ENCODE assay signal across 1 cellular context in genomic region chr10:100101526-100102076, GRCh38.
A peak's percentile ranks its signal among the peaks of the same experiment; 100 is the strongest.
TF ChIP-seq lines count a peak whose summit lies in the region.

No MANE protein-coding gene starts in this region.

TF ChIP-seq in HepG2, 621 proteins besides CTCF, POLR2A, EP300 and RAD21 (continued from another document and continues in another):
- peak; percentile 97 for TF ChIP-seq HOMEZ (CRISPR knock-in tag; IDR thresholded peaks at IDR 0.05; ENCODE audit: low read depth)
- TF ChIP-seq HIC2 (CRISPR knock-in tag; IDR thresholded peaks at IDR 0.05; ENCODE audit: low read depth), result peak; percentile 68; the same call in 1 of the 2 replicates
- TF ChIP-seq RBAK (CRISPR knock-in tag; IDR thresholded peaks at IDR 0.05), result no peak
- TF ChIP-seq TBP (CRISPR knock-in tag; IDR thresholded peaks at IDR 0.05), result no peak
- peak; percentile 75; the same call in 1 of the 2 replicates for TF ChIP-seq ZBTB34 (CRISPR knock-in tag; IDR thresholded peaks at IDR 0.05)
- TF ChIP-seq ZNF574 (CRISPR knock-in tag; IDR thresholded peaks at IDR 0.05), result peak; percentile 83
- no peak for TF ChIP-seq ATF5 (CRISPR knock-in tag; IDR thresholded peaks at IDR 0.05; ENCODE audit: low read depth)
- TF ChIP-seq NRL (CRISPR knock-in tag; IDR thresholded peaks at IDR 0.05; ENCODE audit: borderline replicate concordance), result no peak
- no peak; the same call in 1 of the 2 replicates for TF ChIP-seq KDM5A (IDR thresholded peaks at IDR 0.05; ENCODE audit: borderline replicate concordance, low read length)
- TF ChIP-seq SPEN (CRISPR knock-in tag; IDR thresholded peaks at IDR 0.05; ENCODE audit: low read depth), result peak; percentile 74; the same call in 1 of the 2 replicates
- no peak for TF ChIP-seq GTF2F1 (IDR thresholded peaks at IDR 0.05; ENCODE audit: low read length)
- TF ChIP-seq ZFAT (CRISPR knock-in tag; conservative IDR thresholded peaks at IDR 0.05), result no peak
- TF ChIP-seq ZNF232 (CRISPR knock-in tag; IDR thresholded peaks at IDR 0.05; ENCODE audit: borderline replicate concordance), result peak; percentile 78; the same call in 1 of the 2 replicates
- TF ChIP-seq HDAC1 (CRISPR knock-in tag; IDR thresholded peaks at IDR 0.05), result peak; percentile 87
- TF ChIP-seq MYC (CRISPR knock-in tag; IDR thresholded peaks at IDR 0.05; ENCODE audit: borderline replicate concordance), result peak; percentile 86
- no peak for TF ChIP-seq ZNF891 (CRISPR knock-in tag; IDR thresholded peaks at IDR 0.05)
- TF ChIP-seq ZNF691 (CRISPR knock-in tag; IDR thresholded peaks at IDR 0.05; ENCODE audit: borderline replicate concordance, low read depth), result no peak
- TF ChIP-seq KMT2B (CRISPR knock-in tag; IDR thresholded peaks at IDR 0.05), result peak; percentile 78
- TF ChIP-seq ZKSCAN1 (IDR thresholded peaks at IDR 0.05; ENCODE audit: low read length), result no peak
- TF ChIP-seq HMG20A (CRISPR knock-in tag; IDR thresholded peaks at IDR 0.05; ENCODE audit: borderline replicate concordance), result peak; percentile 92
- TF ChIP-seq PRDM4 (CRISPR knock-in tag; IDR thresholded peaks at IDR 0.05; ENCODE audit: borderline replicate concordance), result no peak
- TF ChIP-seq SRSF9 (IDR thresholded peaks at IDR 0.05; ENCODE audit: borderline replicate concordance, insufficient read depth, low read depth, low read length, poor library complexity, severe bottlenecking), result no peak
- no peak for TF ChIP-seq DZIP1 (CRISPR knock-in tag; IDR thresholded peaks at IDR 0.05)
- no peak for TF ChIP-seq PCBP2 (optimal IDR thresholded peaks at IDR 0.05; ENCODE audit: low read depth, low read length, poor library complexity, severe bottlenecking)
- peak; percentile 80 for TF ChIP-seq MEIS2 (CRISPR knock-in tag; IDR thresholded peaks at IDR 0.05)
- TF ChIP-seq KLF12 (CRISPR knock-in tag; IDR thresholded peaks at IDR 0.05; ENCODE audit: borderline replicate concordance), result peak; percentile 48; the same call in 1 of the 2 replicates
- TF ChIP-seq IRF9 (CRISPR knock-in tag; IDR thresholded peaks at IDR 0.05; ENCODE audit: borderline replicate concordance), result peak; percentile 44; the same call in 1 of the 2 replicates
- TF ChIP-seq RFX3 (CRISPR knock-in tag; IDR thresholded peaks at IDR 0.05), result no peak
- TF ChIP-seq BATF2 (CRISPR knock-in tag; IDR thresholded peaks at IDR 0.05), result no peak
- peak; percentile 98; the same call in 1 of the 2 replicates for TF ChIP-seq FOXJ3 (CRISPR knock-in tag; IDR thresholded peaks at IDR 0.05; ENCODE audit: borderline replicate concordance)
- no peak; the same call in 1 of the 2 replicates for TF ChIP-seq EHMT2 (IDR thresholded peaks at IDR 0.05; ENCODE audit: borderline replicate concordance, low read depth, low read length)
- TF ChIP-seq THAP11 (CRISPR knock-in tag; IDR thresholded peaks at IDR 0.05), result peak; percentile 83
- TF ChIP-seq ZKSCAN5 (CRISPR knock-in tag; IDR thresholded peaks at IDR 0.05), result no peak
- TF ChIP-seq ZBTB7A (CRISPR knock-in tag; IDR thresholded peaks at IDR 0.05), result no peak
- peak; percentile 81; the same call in 1 of the 2 replicates for TF ChIP-seq RXRA (CRISPR knock-in tag; IDR thresholded peaks at IDR 0.05)
- peak; percentile 55; the same call in 1 of the 2 replicates for TF ChIP-seq ELF1 (CRISPR knock-in tag; IDR thresholded peaks at IDR 0.05)
- 0 out of 2 replicates have a peak, but pooled peaks have one; percentile 46 for TF ChIP-seq ZMYM2 (CRISPR knock-in tag; IDR thresholded peaks at IDR 0.05)
- peak; percentile 94 for TF ChIP-seq HOXA3 (CRISPR knock-in tag; IDR thresholded peaks at IDR 0.05)
- 0 out of 2 replicates have a peak, but pooled peaks have one; percentile 46 for TF ChIP-seq MED13 (CRISPR knock-in tag; IDR thresholded peaks at IDR 0.05)
- TF ChIP-seq GFI1 (CRISPR knock-in tag; IDR thresholded peaks at IDR 0.05; ENCODE audit: borderline replicate concordance), result peak; percentile 70
- peak; percentile 98 for TF ChIP-seq HDAC2 (CRISPR knock-in tag; IDR thresholded peaks at IDR 0.05)
- no peak for TF ChIP-seq NFE2 (CRISPR knock-in tag; IDR thresholded peaks at IDR 0.05)
- no peak for TF ChIP-seq ZNF672 (CRISPR knock-in tag; IDR thresholded peaks at IDR 0.05)
- TF ChIP-seq ZZZ3 (CRISPR knock-in tag; IDR thresholded peaks at IDR 0.05; ENCODE audit: borderline replicate concordance), result no peak
- no peak for TF ChIP-seq GZF1 (CRISPR knock-in tag; IDR thresholded peaks at IDR 0.05)
- no peak for TF ChIP-seq ZNF446 (CRISPR knock-in tag; IDR thresholded peaks at IDR 0.05)
- TF ChIP-seq ARHGAP35 (CRISPR knock-in tag; IDR thresholded peaks at IDR 0.05; ENCODE audit: borderline replicate concordance), result no peak
- no peak for TF ChIP-seq HOXA9 (CRISPR knock-in tag; IDR thresholded peaks at IDR 0.05; ENCODE audit: borderline replicate concordance)
- no peak; the same call in 1 of the 2 replicates for TF ChIP-seq PRMT3 (CRISPR knock-in tag; IDR thresholded peaks at IDR 0.05; ENCODE audit: borderline replicate concordance, low read depth)
- TF ChIP-seq MTERF4 (CRISPR knock-in tag; IDR thresholded peaks at IDR 0.05), result no peak
- TF ChIP-seq RXRB (CRISPR knock-in tag; IDR thresholded peaks at IDR 0.05; ENCODE audit: borderline replicate concordance), result peak; percentile 84; the same call in 1 of the 2 replicates
